1 cellular context compared by ENCODE assay signal in the genomic region with DNA sequence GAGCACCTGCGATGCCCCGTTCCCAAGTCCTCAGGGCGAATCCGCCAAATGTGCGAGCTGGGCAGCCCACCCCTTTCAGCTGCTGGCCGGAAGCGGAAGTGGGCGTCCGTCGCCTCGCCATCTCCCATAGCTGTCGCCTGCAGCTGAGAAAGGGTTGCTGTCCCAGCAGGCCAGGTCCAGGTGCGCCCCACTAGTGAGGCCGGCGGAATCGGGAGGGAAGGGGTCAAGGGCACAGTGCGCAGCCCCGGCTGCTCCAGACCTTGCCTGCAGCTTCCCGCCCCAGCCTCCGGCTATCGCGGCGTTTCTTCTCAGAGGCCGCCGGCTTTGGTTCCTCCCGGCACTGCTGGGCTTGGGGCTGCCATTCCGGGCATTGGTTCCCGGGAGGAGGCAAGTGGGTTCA.
TF ChIP-seq lines count a peak whose summit lies in the region.

Gene ZNF177, plus strand, starts transcription at position 109 of the 400 bp plus-strand sequence. CDS start 15,299 bp downstream, outside the sequence.

TF ChIP-seq in K562, 482 proteins besides CTCF, POLR2A, EP300 and RAD21 (continued from another document):
- TF ChIP-seq CEBPB (tag; IDR thresholded peaks at IDR 0.05) (no peak), ZFP36 (IDR thresholded peaks at IDR 0.05; ENCODE audit: low read depth, low read length, partially characterized antibody) (no peak), NFYB (IDR thresholded peaks at IDR 0.05; ENCODE audit: extremely low read depth, insufficient read length) (no peak), ZBTB43 (CRISPR knock-in tag; IDR thresholded peaks at IDR 0.05) (no peak), MED1 (CRISPR knock-in tag; IDR thresholded peaks at IDR 0.05; ENCODE audit: borderline replicate concordance) (no peak), ZFP1 (CRISPR knock-in tag; IDR thresholded peaks at IDR 0.05) (no peak), NRF1 (conservative IDR thresholded peaks at IDR 0.05 in 1 of 2, IDR thresholded peaks at IDR 0.05 in 1 of 2) (peak; percentile 37 to 40; a peak in 3 of 4 replicates), DIDO1 (tag; IDR thresholded peaks at IDR 0.05; ENCODE audit: low read depth) (0 out of 2 replicates have a peak, but pooled peaks have one; percentile 29), BMI1 (IDR thresholded peaks at IDR 0.05; ENCODE audit: low read length) (no peak), FIP1L1 (IDR thresholded peaks at IDR 0.05; ENCODE audit: low read depth, low read length, poor library complexity, severe bottlenecking) (no peak), ZNF41 (CRISPR knock-in tag; conservative IDR thresholded peaks at IDR 0.05) (no peak), RBM17 (IDR thresholded peaks at IDR 0.05; ENCODE audit: borderline replicate concordance, low read depth, low read length) (no peak), ZC3H4 (CRISPR knock-in tag; IDR thresholded peaks at IDR 0.05; ENCODE audit: borderline replicate concordance) (no peak), SIN3A (IDR thresholded peaks at IDR 0.05; ENCODE audit: borderline replicate concordance in 2 of 2, control insufficient read depth in 1 of 2, low read depth in 2 of 2, low read length in 2 of 2) (no peak), ZNF224 (CRISPR knock-in tag; IDR thresholded peaks at IDR 0.05) (no peak), RBFOX2 (IDR thresholded peaks at IDR 0.05; ENCODE audit: low read depth, low read length) (peak; percentile 67), MBD2 (IDR thresholded peaks at IDR 0.05; ENCODE audit: borderline replicate concordance, low read depth) (no peak), CXXC5 (CRISPR knock-in tag; IDR thresholded peaks at IDR 0.05) (0 out of 2 replicates have a peak, but pooled peaks have one; percentile 45)
- TF ChIP-seq, protein P1, sequence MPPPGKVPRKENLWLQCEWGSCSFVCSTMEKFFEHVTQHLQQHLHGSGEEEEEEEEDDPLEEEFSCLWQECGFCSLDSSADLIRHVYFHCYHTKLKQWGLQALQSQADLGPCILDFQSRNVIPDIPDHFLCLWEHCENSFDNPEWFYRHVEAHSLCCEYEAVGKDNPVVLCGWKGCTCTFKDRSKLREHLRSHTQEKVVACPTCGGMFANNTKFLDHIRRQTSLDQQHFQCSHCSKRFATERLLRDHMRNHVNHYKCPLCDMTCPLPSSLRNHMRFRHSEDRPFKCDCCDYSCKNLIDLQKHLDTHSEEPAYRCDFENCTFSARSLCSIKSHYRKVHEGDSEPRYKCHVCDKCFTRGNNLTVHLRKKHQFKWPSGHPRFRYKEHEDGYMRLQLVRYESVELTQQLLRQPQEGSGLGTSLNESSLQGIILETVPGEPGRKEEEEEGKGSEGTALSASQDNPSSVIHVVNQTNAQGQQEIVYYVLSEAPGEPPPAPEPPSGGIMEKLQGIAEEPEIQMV (tag; conservative IDR thresholded peaks at IDR 0.05; ENCODE audit: low read depth), result no peak
- TF ChIP-seq, protein P2, sequence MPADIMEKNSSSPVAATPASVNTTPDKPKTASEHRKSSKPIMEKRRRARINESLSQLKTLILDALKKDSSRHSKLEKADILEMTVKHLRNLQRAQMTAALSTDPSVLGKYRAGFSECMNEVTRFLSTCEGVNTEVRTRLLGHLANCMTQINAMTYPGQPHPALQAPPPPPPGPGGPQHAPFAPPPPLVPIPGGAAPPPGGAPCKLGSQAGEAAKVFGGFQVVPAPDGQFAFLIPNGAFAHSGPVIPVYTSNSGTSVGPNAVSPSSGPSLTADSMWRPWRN (IDR thresholded peaks at IDR 0.05; ENCODE audit: low read depth), result no peak
- TF ChIP-seq, protein P3, sequence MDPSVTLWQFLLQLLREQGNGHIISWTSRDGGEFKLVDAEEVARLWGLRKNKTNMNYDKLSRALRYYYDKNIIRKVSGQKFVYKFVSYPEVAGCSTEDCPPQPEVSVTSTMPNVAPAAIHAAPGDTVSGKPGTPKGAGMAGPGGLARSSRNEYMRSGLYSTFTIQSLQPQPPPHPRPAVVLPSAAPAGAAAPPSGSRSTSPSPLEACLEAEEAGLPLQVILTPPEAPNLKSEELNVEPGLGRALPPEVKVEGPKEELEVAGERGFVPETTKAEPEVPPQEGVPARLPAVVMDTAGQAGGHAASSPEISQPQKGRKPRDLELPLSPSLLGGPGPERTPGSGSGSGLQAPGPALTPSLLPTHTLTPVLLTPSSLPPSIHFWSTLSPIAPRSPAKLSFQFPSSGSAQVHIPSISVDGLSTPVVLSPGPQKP (CRISPR knock-in tag; IDR thresholded peaks at IDR 0.05), result no peak
- TF ChIP-seq, protein P4, sequence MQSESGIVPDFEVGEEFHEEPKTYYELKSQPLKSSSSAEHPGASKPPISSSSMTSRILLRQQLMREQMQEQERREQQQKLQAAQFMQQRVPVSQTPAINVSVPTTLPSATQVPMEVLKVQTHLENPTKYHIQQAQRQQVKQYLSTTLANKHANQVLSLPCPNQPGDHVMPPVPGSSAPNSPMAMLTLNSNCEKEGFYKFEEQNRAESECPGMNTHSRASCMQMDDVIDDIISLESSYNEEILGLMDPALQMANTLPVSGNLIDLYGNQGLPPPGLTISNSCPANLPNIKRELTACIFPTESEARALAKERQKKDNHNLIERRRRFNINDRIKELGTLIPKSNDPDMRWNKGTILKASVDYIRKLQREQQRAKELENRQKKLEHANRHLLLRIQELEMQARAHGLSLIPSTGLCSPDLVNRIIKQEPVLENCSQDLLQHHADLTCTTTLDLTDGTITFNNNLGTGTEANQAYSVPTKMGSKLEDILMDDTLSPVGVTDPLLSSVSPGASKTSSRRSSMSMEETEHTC (IDR thresholded peaks at IDR 0.05), result no peak
- TF ChIP-seq, protein P5, sequence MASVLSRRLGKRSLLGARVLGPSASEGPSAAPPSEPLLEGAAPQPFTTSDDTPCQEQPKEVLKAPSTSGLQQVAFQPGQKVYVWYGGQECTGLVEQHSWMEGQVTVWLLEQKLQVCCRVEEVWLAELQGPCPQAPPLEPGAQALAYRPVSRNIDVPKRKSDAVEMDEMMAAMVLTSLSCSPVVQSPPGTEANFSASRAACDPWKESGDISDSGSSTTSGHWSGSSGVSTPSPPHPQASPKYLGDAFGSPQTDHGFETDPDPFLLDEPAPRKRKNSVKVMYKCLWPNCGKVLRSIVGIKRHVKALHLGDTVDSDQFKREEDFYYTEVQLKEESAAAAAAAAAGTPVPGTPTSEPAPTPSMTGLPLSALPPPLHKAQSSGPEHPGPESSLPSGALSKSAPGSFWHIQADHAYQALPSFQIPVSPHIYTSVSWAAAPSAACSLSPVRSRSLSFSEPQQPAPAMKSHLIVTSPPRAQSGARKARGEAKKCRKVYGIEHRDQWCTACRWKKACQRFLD (CRISPR knock-in tag; IDR thresholded peaks at IDR 0.05), result no peak
